In the genomic region with DNA sequence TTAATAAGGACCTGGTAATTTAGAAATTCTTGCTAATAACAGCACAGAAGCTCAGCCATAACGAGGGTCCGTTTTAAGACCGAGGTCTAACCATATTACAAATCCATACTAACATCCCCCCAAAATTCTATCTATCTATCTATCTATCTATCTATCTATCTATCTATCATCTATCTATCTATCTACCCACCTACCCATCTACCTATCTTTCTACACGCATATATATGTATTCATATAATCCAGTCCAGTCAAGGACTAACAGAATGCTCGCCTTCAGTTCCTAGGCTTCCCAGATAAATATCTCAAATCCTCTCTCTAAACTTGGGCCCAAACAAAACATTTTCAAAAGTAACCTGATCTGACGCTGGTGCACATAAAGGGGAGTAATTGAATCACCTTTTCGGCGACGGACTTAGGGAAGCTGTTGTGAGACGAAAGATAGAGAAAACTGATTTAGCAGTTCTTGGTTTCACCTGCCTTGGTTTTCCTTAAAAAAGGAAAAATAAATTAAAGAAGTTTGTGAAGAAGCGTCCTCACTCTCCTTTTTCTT, we compare ENCODE assay signal across 10 cellular contexts. TPM values are rescaled to one million over a fixed set of nuclear protein-coding genes. Genes with fewer than 3 reads are reported as not detected.
DNase-seq lines count a peak whose midpoint lies in the region; ATAC-seq and TF ChIP-seq lines count a peak whose summit lies in the region.
"Had no signal": no experiment of that assay in that cellular context is flagged by ENCODE, and none has a peak within 500 bp of the region (broad histone marks: within the 10 kb centered on the region; RNA-seq: fewer than 3 reads in every experiment).

No MANE protein-coding gene starts in this region.

- peak overlapping the region; percentile 64; the same call in 1 of the 2 replicates for H3K9ac ChIP-seq in SK-N-SH

- no peak for TF ChIP-seq RAD21 in SK-N-SH (IDR thresholded peaks at IDR 0.05; ENCODE audit: low read length)

- CTCF ChIA-PET in SK-N-SH (lab: Yijun Ruan, JAX): interaction anchor here (1.0 to 4.6 kb wide), 6 partner anchors 10 to 222 kb away, joined by 3 to 24 read pairs (median 6); a partner anchor contains a TSS

- H3K4me1 ChIP-seq in SK-N-SH (ENCODE audit: control insufficient read depth in 1 of 2, insufficient read depth in 2 of 2, low read depth in 1 of 2, low read length in 1 of 2) (peaks cover 0 to 3% of the 10 kb centered on the region in 2 experiments; a peak in 2 of 4 replicates), upper lobe of right lung (peaks cover 7% of the 10 kb centered on the region)

- H3K4me1 Mint-ChIP-seq in progenitor cell of endocrine pancreas (ENCODE audit: low read depth): peaks cover 4% of the 10 kb centered on the region

- POLR2A ChIA-PET in SK-N-SH (lab: Yijun Ruan, JAX): interaction anchor here (1.1 to 2.1 kb wide), 2 partner anchors 15 to 327 kb away, joined by 3 to 7 read pairs; a partner anchor contains a TSS

- no peak for TF ChIP-seq CTCF in SK-N-SH (IDR thresholded peaks at IDR 0.05)
- no peak for TF ChIP-seq CTCF in WI38 (IDR thresholded peaks at IDR 0.05; ENCODE audit: low read depth, low read length)
- TF ChIP-seq CTCF in upper lobe of right lung (IDR thresholded peaks at IDR 0.05): no peak
- TF ChIP-seq CTCF in progenitor cell of endocrine pancreas (IDR thresholded peaks at IDR 0.05; ENCODE audit: unreplicated experiment): no peak

- WGBS in SK-N-SH (ENCODE audit: low lambda C conversion rate): 58% methylated on average over 11 of the region's 11 CpGs

- H3K9me3 Mint-ChIP-seq in progenitor cell of endocrine pancreas (ENCODE audit: low read depth): no peaks in the 10 kb centered on the region
- H3K9me3 Mint-ChIP-seq: memory B cell had no signal

- H3F3A ChIP-seq in SK-N-SH (replicated peaks; ENCODE audit: insufficient read depth): peaks cover 50% of the 10 kb centered on the region

- H3K27me3 ChIP-seq in SK-N-SH (ENCODE audit: insufficient read depth) (no peaks in the 10 kb centered on the region), upper lobe of right lung (no peaks in the 10 kb centered on the region)

- H3K27ac ChIP-seq in SK-N-SH (ENCODE audit: low read depth in 2 of 2, low read length in 1 of 2): peak overlapping the region in 1 of 2 experiments; percentile 83; a peak in 1 of 4 replicates
- no peak overlapping the region for H3K27ac ChIP-seq in upper lobe of right lung

- H3K36me3 ChIP-seq in SK-N-SH (replicated peaks in 1 of 2; ENCODE audit: control insufficient read depth in 1 of 2, insufficient read depth in 2 of 2, low read length in 1 of 2) (no peaks in the 10 kb centered on the region), upper lobe of right lung (no peaks in the 10 kb centered on the region)

- H3K36me3 Mint-ChIP-seq in progenitor cell of endocrine pancreas (ENCODE audit: insufficient read depth): no peaks in the 10 kb centered on the region
- H3K36me3 Mint-ChIP-seq: memory B cell had no signal

- no peaks in the 10 kb centered on the region for H4K20me1 ChIP-seq in SK-N-SH (ENCODE audit: insufficient read depth)

- H3K4me3 Mint-ChIP-seq in progenitor cell of endocrine pancreas (ENCODE audit: low read depth): no peak overlapping the region
- H3K4me3 Mint-ChIP-seq: memory B cell had no signal

- no peaks in the 10 kb centered on the region for H3K9me2 ChIP-seq in SK-N-SH

- H3K4me3 ChIP-seq in SK-N-SH (ENCODE audit: low read depth in 2 of 2, low read length in 1 of 2) (peak overlapping the region; percentile 68 to 84), WI38 (ENCODE audit: low read depth, low read length) (peak overlapping the region; percentile 70), upper lobe of right lung (peak overlapping the region; percentile 63)

- no peak for ATAC-seq in SK-N-SH treated with all-trans-retinoic acid at 6 μM for 48 hours
- no peak for ATAC-seq in upper lobe of right lung
- ATAC-seq in HG03095 (IDR thresholded peaks at IDR 0.05; ENCODE audit: unreplicated experiment): no peak

- H3K27ac Mint-ChIP-seq in progenitor cell of endocrine pancreas: no peak overlapping the region
- H3K27ac Mint-ChIP-seq: memory B cell had no signal

- H3K9me3 ChIP-seq in SK-N-SH: no peaks in the 10 kb centered on the region
- H3K9me3 ChIP-seq in upper lobe of right lung: no peaks in the 10 kb centered on the region

- H2AFZ ChIP-seq in SK-N-SH (ENCODE audit: low read depth): peak overlapping the region; percentile 56

- TF ChIP-seq EP300 in SK-N-SH (IDR thresholded peaks at IDR 0.05; ENCODE audit: borderline replicate concordance in 1 of 2, low read depth in 1 of 2, low read length in 1 of 2): no peak

- no peaks in the 10 kb centered on the region for H3K79me2 ChIP-seq in SK-N-SH (ENCODE audit: insufficient read depth)

- peaks cover 11% of the 10 kb centered on the region for H3K27me3 Mint-ChIP-seq in progenitor cell of endocrine pancreas
- H3K27me3 Mint-ChIP-seq: memory B cell had no signal

- H3K4me2 ChIP-seq in SK-N-SH: peak overlapping the region; percentile 80

- DNase-seq in SK-N-SH: no peak
- peak; percentile 53 for DNase-seq in left kidney (ENCODE audit: low read depth, low spot score)
- no peak for DNase-seq in upper lobe of right lung
- no peak for DNase-seq in progenitor cell of endocrine pancreas (ENCODE audit: low spot score, unreplicated experiment)
- no peak for DNase-seq in NCI-H446 treated with DMSO at 0.1 percent for 48 hours (lab: John Stamatoyannopoulos, UW)

- intact Hi-C loops in upper lobe of right lung (cut with DNase I): no loop called here

TF ChIP-seq in SK-N-SH, 30 proteins besides CTCF, POLR2A, EP300 and RAD21 (continues in another document):
- TF ChIP-seq, protein P1, sequence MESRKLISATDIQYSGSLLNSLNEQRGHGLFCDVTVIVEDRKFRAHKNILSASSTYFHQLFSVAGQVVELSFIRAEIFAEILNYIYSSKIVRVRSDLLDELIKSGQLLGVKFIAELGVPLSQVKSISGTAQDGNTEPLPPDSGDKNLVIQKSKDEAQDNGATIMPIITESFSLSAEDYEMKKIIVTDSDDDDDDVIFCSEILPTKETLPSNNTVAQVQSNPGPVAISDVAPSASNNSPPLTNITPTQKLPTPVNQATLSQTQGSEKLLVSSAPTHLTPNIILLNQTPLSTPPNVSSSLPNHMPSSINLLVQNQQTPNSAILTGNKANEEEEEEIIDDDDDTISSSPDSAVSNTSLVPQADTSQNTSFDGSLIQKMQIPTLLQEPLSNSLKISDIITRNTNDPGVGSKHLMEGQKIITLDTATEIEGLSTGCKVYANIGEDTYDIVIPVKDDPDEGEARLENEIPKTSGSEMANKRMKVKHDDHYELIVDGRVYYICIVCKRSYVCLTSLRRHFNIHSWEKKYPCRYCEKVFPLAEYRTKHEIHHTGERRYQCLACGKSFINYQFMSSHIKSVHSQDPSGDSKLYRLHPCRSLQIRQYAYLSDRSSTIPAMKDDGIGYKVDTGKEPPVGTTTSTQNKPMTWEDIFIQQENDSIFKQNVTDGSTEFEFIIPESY (IDR thresholded peaks at IDR 0.05; ENCODE audit: borderline replicate concordance, low read depth): no peak
- no peak for TF ChIP-seq FOXJ3 (CRISPR knock-in tag; IDR thresholded peaks at IDR 0.05)

TF ChIP-seq in SK-N-SH treated with all-trans-retinoic acid at 6 μM for 48 hours, 23 proteins besides CTCF, POLR2A, EP300 and RAD21:
- TF ChIP-seq SNAI2 (CRISPR knock-in tag; IDR thresholded peaks at IDR 0.05) (no peak), ARNTL (CRISPR knock-in tag; IDR thresholded peaks at IDR 0.05; ENCODE audit: borderline replicate concordance, low read depth) (no peak), ZC3H10 (CRISPR knock-in tag; IDR thresholded peaks at IDR 0.05) (no peak), RARB (CRISPR knock-in tag; IDR thresholded peaks at IDR 0.05) (no peak), ZNF565 (CRISPR knock-in tag; conservative IDR thresholded peaks at IDR 0.05; ENCODE audit: low read depth) (no peak)
- TF ChIP-seq, protein P2, sequence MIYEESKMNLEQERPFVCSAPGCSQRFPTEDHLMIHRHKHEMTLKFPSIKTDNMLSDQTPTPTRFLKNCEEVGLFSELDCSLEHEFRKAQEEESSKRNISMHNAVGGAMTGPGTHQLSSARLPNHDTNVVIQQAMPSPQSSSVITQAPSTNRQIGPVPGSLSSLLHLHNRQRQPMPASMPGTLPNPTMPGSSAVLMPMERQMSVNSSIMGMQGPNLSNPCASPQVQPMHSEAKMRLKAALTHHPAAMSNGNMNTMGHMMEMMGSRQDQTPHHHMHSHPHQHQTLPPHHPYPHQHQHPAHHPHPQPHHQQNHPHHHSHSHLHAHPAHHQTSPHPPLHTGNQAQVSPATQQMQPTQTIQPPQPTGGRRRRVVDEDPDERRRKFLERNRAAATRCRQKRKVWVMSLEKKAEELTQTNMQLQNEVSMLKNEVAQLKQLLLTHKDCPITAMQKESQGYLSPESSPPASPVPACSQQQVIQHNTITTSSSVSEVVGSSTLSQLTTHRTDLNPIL (CRISPR knock-in tag; IDR thresholded peaks at IDR 0.05; ENCODE audit: low read depth): no peak

RNA-seq across cellular contexts. Expression of a gene that starts 14.5 kb away (rescaled TPM):
- polyA plus RNA-seq in SK-N-SH (2012; rRNA removed): 76.3 and 79.7 TPM in 2 replicates
- 98.3 and 103 TPM in 2 replicates for polyA plus RNA-seq in SK-N-SH (2012; cell fraction: cytosol; rRNA removed)
- polyA plus RNA-seq in SK-N-SH (2012; cell fraction: nucleus; rRNA removed): 27.6 and 48.3 TPM in 2 replicates
- total RNA-seq in upper lobe of right lung: 45.8 TPM
- total RNA-seq in progenitor cell of endocrine pancreas: 39.7 and 42.5 TPM in 2 replicates

RNA-seq across cellular contexts. Expression of a gene that starts 44.0 kb away (rescaled TPM):
- 15.4 and 18.4 TPM in 2 replicates for polyA plus RNA-seq in SK-N-SH (2012; rRNA removed)
- 10.1 and 15.2 TPM in 2 replicates for polyA plus RNA-seq in SK-N-SH (2012; cell fraction: cytosol; rRNA removed)
- 9.9 and 12.9 TPM in 2 replicates for polyA plus RNA-seq in SK-N-SH (2012; cell fraction: nucleus; rRNA removed)
- total RNA-seq in upper lobe of right lung (14.4 TPM), progenitor cell of endocrine pancreas (23.6 and 25.5 TPM in 2 replicates)

RNA-seq across cellular contexts. Expression of a gene that starts 52.6 kb away (rescaled TPM):
- not detected in 2 replicates for polyA plus RNA-seq in SK-N-SH (2012; rRNA removed)
- 0.01 TPM in 1 of 2 replicates, not detected in the other for polyA plus RNA-seq in SK-N-SH (2012; cell fraction: cytosol; rRNA removed)
- polyA plus RNA-seq in SK-N-SH (2012; cell fraction: nucleus; rRNA removed): not detected in 2 replicates
- not detected for total RNA-seq in upper lobe of right lung
- 1.5 and 1.6 TPM in 2 replicates for total RNA-seq in progenitor cell of endocrine pancreas
- polyA plus RNA-seq: adipose tissue had no signal
